Comparison of ENCODE assay signal across 2 cellular contexts in genomic region chr6:116596815-116597214, GRCh38.
A peak's percentile ranks its signal among the peaks of the same experiment; 100 is the strongest.
TF ChIP-seq lines count a peak whose summit lies in the region.

No MANE protein-coding gene starts in this region.

TF ChIP-seq in GM12891, 5 proteins besides CTCF, POLR2A, EP300 and RAD21:
- TF ChIP-seq PAX5 (IDR thresholded peaks at IDR 0.05; ENCODE audit: insufficient read depth, low read length, severe bottlenecking) (no peak), SPI1 (IDR thresholded peaks at IDR 0.05; ENCODE audit: low read depth, low read length) (no peak), POU2F2 (IDR thresholded peaks at IDR 0.05; ENCODE audit: low read depth, low read length) (no peak), POLR2AphosphoS5 (IDR thresholded peaks at IDR 0.05; ENCODE audit: low read depth, low read length) (no peak), TAF1 (IDR thresholded peaks at IDR 0.05; ENCODE audit: low read depth, low read length) (no peak)

TF ChIP-seq in GM12878, 131 proteins besides CTCF, POLR2A, EP300 and RAD21:
- no peak for TF ChIP-seq ETV6 (conservative IDR thresholded peaks at IDR 0.05 in 1 of 2, IDR thresholded peaks at IDR 0.05 in 1 of 2; ENCODE audit: borderline replicate concordance in 1 of 2, low read depth in 1 of 2)
- peak; percentile 87 for TF ChIP-seq REST (IDR thresholded peaks at IDR 0.05; ENCODE audit: low read depth, low read length)
- no peak for TF ChIP-seq KLF5 (IDR thresholded peaks at IDR 0.05; ENCODE audit: partially characterized antibody)
- no peak for TF ChIP-seq SREBF2 (IDR thresholded peaks at IDR 0.05; ENCODE audit: low read length)
- no peak for TF ChIP-seq RELA (IDR thresholded peaks at IDR 0.05; ENCODE audit: borderline replicate concordance, partially characterized antibody)
- no peak for TF ChIP-seq TCF12 (IDR thresholded peaks at IDR 0.05; ENCODE audit: low read depth, low read length)
- TF ChIP-seq TARDBP (IDR thresholded peaks at IDR 0.05; ENCODE audit: borderline replicate concordance): no peak
